ENCODE assay signal across 9 cellular contexts in genomic region chr12:59087077-59087673, GRCh38.
DNase-seq lines count a peak whose midpoint lies in the region; ATAC-seq and TF ChIP-seq lines count a peak whose summit lies in the region.
"Had no signal": no experiment of that assay in that cellular context is flagged by ENCODE, and none has a peak within 500 bp of the region (broad histone marks: within the 10 kb centered on the region; RNA-seq: fewer than 3 reads in every experiment).

No MANE protein-coding gene starts in this region.

- H3K9me3 ChIP-seq in mucosa of descending colon, result no peaks in the 10 kb centered on the region

- H3K27me3 Mint-ChIP-seq in effector memory CD8-positive, alpha-beta T cell, result no peaks in the 10 kb centered on the region

- H3K4me1 ChIP-seq in mucosa of descending colon (ENCODE audit: low read depth), result peaks cover 2% of the 10 kb centered on the region

- ATAC-seq in mucosa of descending colon (peak; percentile 67), HG02870 (IDR thresholded peaks at IDR 0.05; ENCODE audit: unreplicated experiment) (no peak)
- ATAC-seq in effector memory CD8-positive, alpha-beta T cell (replicated peaks), result no peak

- no peaks in the 10 kb centered on the region for H3K4me1 Mint-ChIP-seq in effector memory CD8-positive, alpha-beta T cell (ENCODE audit: low read depth in 2 of 2)

- TF ChIP-seq CTCF in C4-2B (conservative IDR thresholded peaks at IDR 0.05) (peak; percentile 70), LNCaP clone FGC (IDR thresholded peaks at IDR 0.05; ENCODE audit: control insufficient read depth, extremely low read depth, insufficient read depth) (peak; percentile 62), coronary artery (IDR thresholded peaks at IDR 0.05) (peak; percentile 19), mucosa of descending colon (IDR thresholded peaks at IDR 0.05) (peak; percentile 19)

- no peak overlapping the region for H3K27ac Mint-ChIP-seq in effector memory CD8-positive, alpha-beta T cell

- H3K4me3 Mint-ChIP-seq in effector memory CD8-positive, alpha-beta T cell, result no peak overlapping the region

- H3K36me3 ChIP-seq in mucosa of descending colon (ENCODE audit: low read depth), result no peaks in the 10 kb centered on the region

- no peaks in the 10 kb centered on the region for H3K36me3 Mint-ChIP-seq in effector memory CD8-positive, alpha-beta T cell (ENCODE audit: insufficient read depth)

- intact Hi-C loops in mucosa of descending colon (cut with DNase I, micrococcal nuclease), result loop anchor here in 1 of 2 donors (10.0 kb wide), 1 partner anchor 172 kb away; no protein-coding TSS in a partner anchor

- H3K4me3 ChIP-seq in LNCaP clone FGC (ENCODE audit: low read depth, low read length) (no peak overlapping the region), coronary artery (no peak overlapping the region), mucosa of descending colon (no peak overlapping the region)

- peaks cover 6 to 11% of the 10 kb centered on the region in 2 donors for H3K9me3 Mint-ChIP-seq in effector memory CD8-positive, alpha-beta T cell

- H3K27ac ChIP-seq in C4-2B, result no peak overlapping the region
- H3K27ac ChIP-seq in coronary artery, result no peak overlapping the region

- DNase-seq in LNCaP clone FGC (ENCODE audit: low read depth), result no peak
- DNase-seq in coronary artery (ENCODE audit: low spot score), result no peak
- peak in 1 of 3 donors; percentile 49 for DNase-seq in mucosa of descending colon
- no peak for DNase-seq in COR-L47 (lab: John Stamatoyannopoulos, UW)
- no peak for DNase-seq in effector memory CD8-positive, alpha-beta T cell
- DNase-seq in medulla oblongata (ENCODE audit: extremely low spot score), result no peak
- DNase-seq: GF-D8 had no signal

Comparison
In these comparisons a context has a peak if more than half of its experiments do, and no peak if none do; other contexts are left out.
1. CTCF ChIP-seq: peak in every context shown above with its lines; median percentile 70 in C4-2B; 62 in LNCaP clone FGC; 19 in coronary artery; 19 in mucosa of descending colon.